In the genomic region with DNA sequence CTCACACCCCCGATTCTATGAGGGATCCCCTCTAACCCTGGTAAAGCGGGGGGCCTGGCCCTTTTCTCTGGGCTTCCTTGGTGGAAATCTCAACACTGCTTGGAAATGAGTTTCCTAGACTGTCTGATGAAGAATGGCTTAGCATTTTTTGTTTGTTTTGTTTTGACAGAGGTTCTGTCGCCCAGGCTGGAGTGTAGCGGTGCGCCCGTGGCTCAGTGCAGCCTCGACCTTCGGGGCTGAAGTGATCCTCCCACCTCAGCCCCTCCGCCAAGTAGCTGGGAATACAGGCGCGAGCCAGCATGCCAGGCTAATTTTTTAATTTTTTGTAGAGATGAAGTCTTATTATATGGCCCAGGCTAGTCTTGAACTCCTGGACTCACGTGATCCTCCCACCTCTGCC, we compare ENCODE assay signal across 8 cellular contexts. TPM values are rescaled to one million over a fixed set of nuclear protein-coding genes. Genes with fewer than 3 reads are reported as not detected.
DNase-seq lines count a peak whose midpoint lies in the region; ATAC-seq and TF ChIP-seq lines count a peak whose summit lies in the region.
"Had no signal": no experiment of that assay in that cellular context is flagged by ENCODE, and none has a peak within 500 bp of the region (broad histone marks: within the 10 kb centered on the region; RNA-seq: fewer than 3 reads in every experiment).

No MANE protein-coding gene starts in this region.

- no peaks in the 10 kb centered on the region for H3K9me3 Mint-ChIP-seq in HFFc6
- H3K9me3 Mint-ChIP-seq in activated T-helper 17 cell treated with anti-CD3 and anti-CD28 coated beads, Interleukin-2, amount 50 U/mL, for 72 hours: no peaks in the 10 kb centered on the region
- no peaks in the 10 kb centered on the region for H3K9me3 Mint-ChIP-seq in stimulated activated effector memory CD8-positive, alpha-beta T cell treated with anti-CD3 and anti-CD28 coated beads, Interleukin-12 subunit alpha, Interleukin-12 subunit beta, amount 100 ng/mL, for 72 hours

- DNase-seq in HFFc6 (no peak), SJCRH30 (no peak), ureter (ENCODE audit: low spot score) (no peak)
- DNase-seq in stimulated activated effector memory CD8-positive, alpha-beta T cell treated with anti-CD3 and anti-CD28 coated beads, Interleukin-12 subunit alpha, Interleukin-12 subunit beta, amount 100 ng/mL, for 72 hours (ENCODE audit: low spot score in 2 of 2): no peak

- peak overlapping the region; percentile 74 for H3K4me3 ChIP-seq in iPS-18a (ENCODE audit: low read length)
- no peak overlapping the region for H3K4me3 ChIP-seq in SJCRH30

- H3K27me3 ChIP-seq in iPS-18a (ENCODE audit: control insufficient read depth, insufficient read depth, low read length) (peaks cover 33% of the 10 kb centered on the region), SJCRH30 (peaks cover 9% of the 10 kb centered on the region; the same call in 1 of the 2 replicates)

- no peaks in the 10 kb centered on the region for H3K36me3 ChIP-seq in iPS-18a (ENCODE audit: control insufficient read depth, low read depth, low read length)
- no peaks in the 10 kb centered on the region for H3K36me3 ChIP-seq in SJCRH30

- TF ChIP-seq CTCF in HFFc6 (IDR thresholded peaks at IDR 0.05): no peak

- H3K27ac Mint-ChIP-seq in HFFc6: no peak overlapping the region
- peak overlapping the region; percentile 65 for H3K27ac Mint-ChIP-seq in activated T-helper 17 cell treated with anti-CD3 and anti-CD28 coated beads, Interleukin-2, amount 50 U/mL, for 72 hours
- peak overlapping the region; percentile 85 for H3K27ac Mint-ChIP-seq in stimulated activated effector memory CD8-positive, alpha-beta T cell treated with anti-CD3 and anti-CD28 coated beads, Interleukin-12 subunit alpha, Interleukin-12 subunit beta, amount 100 ng/mL, for 72 hours

- H3K36me3 Mint-ChIP-seq in HFFc6 (ENCODE audit: low read depth): no peaks in the 10 kb centered on the region
- H3K36me3 Mint-ChIP-seq in activated T-helper 17 cell treated with anti-CD3 and anti-CD28 coated beads, Interleukin-2, amount 50 U/mL, for 72 hours (ENCODE audit: low read depth): no peaks in the 10 kb centered on the region
- H3K36me3 Mint-ChIP-seq in stimulated activated effector memory CD8-positive, alpha-beta T cell treated with anti-CD3 and anti-CD28 coated beads, Interleukin-12 subunit alpha, Interleukin-12 subunit beta, amount 100 ng/mL, for 72 hours: no peaks in the 10 kb centered on the region

- H3K4me1 ChIP-seq in iPS-18a (ENCODE audit: control insufficient read depth, low read depth, low read length) (peaks cover 15% of the 10 kb centered on the region), SJCRH30 (no peaks in the 10 kb centered on the region)

- peaks cover 3% of the 10 kb centered on the region for H3K27me3 Mint-ChIP-seq in HFFc6 (ENCODE audit: insufficient read depth)
- no peaks in the 10 kb centered on the region for H3K27me3 Mint-ChIP-seq in activated T-helper 17 cell treated with anti-CD3 and anti-CD28 coated beads, Interleukin-2, amount 50 U/mL, for 72 hours

- H3K9ac ChIP-seq in iPS-18a (ENCODE audit: low read length): no peak overlapping the region

- no peaks in the 10 kb centered on the region for H3K4me1 Mint-ChIP-seq in HFFc6 (ENCODE audit: low read depth)
- peaks cover 27% of the 10 kb centered on the region for H3K4me1 Mint-ChIP-seq in activated T-helper 17 cell treated with anti-CD3 and anti-CD28 coated beads, Interleukin-2, amount 50 U/mL, for 72 hours
- peaks cover 55% of the 10 kb centered on the region for H3K4me1 Mint-ChIP-seq in stimulated activated effector memory CD8-positive, alpha-beta T cell treated with anti-CD3 and anti-CD28 coated beads, Interleukin-12 subunit alpha, Interleukin-12 subunit beta, amount 100 ng/mL, for 72 hours

- H3K27ac ChIP-seq in iPS-18a (ENCODE audit: low read length) (no peak overlapping the region), SJCRH30 (no peak overlapping the region)

- H3K4me3 Mint-ChIP-seq in HFFc6: peak overlapping the region; percentile 55; the same call in 1 of the 2 replicates
- peak overlapping the region; percentile 82 for H3K4me3 Mint-ChIP-seq in activated T-helper 17 cell treated with anti-CD3 and anti-CD28 coated beads, Interleukin-2, amount 50 U/mL, for 72 hours
- peak overlapping the region; percentile 84 for H3K4me3 Mint-ChIP-seq in stimulated activated effector memory CD8-positive, alpha-beta T cell treated with anti-CD3 and anti-CD28 coated beads, Interleukin-12 subunit alpha, Interleukin-12 subunit beta, amount 100 ng/mL, for 72 hours

- no peak for ATAC-seq in activated T-helper 17 cell treated with anti-CD3 and anti-CD28 coated beads, Interleukin-2, amount 50 U/mL, for 72 hours (replicated peaks)
- ATAC-seq in stimulated activated effector memory CD8-positive, alpha-beta T cell treated with anti-CD3 and anti-CD28 coated beads, Interleukin-12 subunit alpha, Interleukin-12 subunit beta, amount 100 ng/mL, for 72 hours: no peak
- ATAC-seq in GM21786 (IDR thresholded peaks at IDR 0.05; ENCODE audit: unreplicated experiment): no peak

- H3K9me3 ChIP-seq in iPS-18a (ENCODE audit: control insufficient read depth, low read depth, low read length) (no peaks in the 10 kb centered on the region), SJCRH30 (replicated peaks) (no peaks in the 10 kb centered on the region)

RNA-seq across cellular contexts. Expression of a gene that starts 30.3 kb away (rescaled TPM):
- total RNA-seq in HFFc6 (2021; fragmentation: NEBNext Ultra II Directional; extraction: Animal tissue kit (Norgen Biotek cat#: 25700)): under 1 TPM; 0.10 to 0.71 (median 0.33) TPM
- total RNA-seq in activated T-helper 17 cell treated with anti-CD3 and anti-CD28 coated beads, Interleukin-2, amount 50 U/mL, for 72 hours: 10 to 100 TPM; 39.2 to 81.2 TPM
- total RNA-seq in SJCRH30 (2014; rRNA removed; shearing (Covaris generic)): 0.26 and 0.41 TPM in 2 replicates
- total RNA-seq in ureter: 119 TPM
- total RNA-seq: HT1080 had no signal

Comparison
In these comparisons a context has a peak if more than half of its experiments do, and no peak if none do; other contexts are left out.
1. RNA of a gene that starts 30.3 kb away (total RNA-seq): 119 TPM in ureter (single experiment) and 39.2 to 81.2 TPM in activated T-helper 17 cell treated with anti-CD3 and anti-CD28 coated beads, Interleukin-2, amount 50 U/mL, for 72 hours; 0.10 to 0.71 TPM in HFFc6 and 0.26 to 0.41 TPM in SJCRH30; every median in the first group is over 10 times any median in the second.
2. Peak in every context shown above with its lines, with median percentiles within 50 percentile points of each other: H3K4me3 Mint-ChIP-seq.